In genomic region chr2:111119004-111119846, GRCh38 we compare ENCODE assay signal across 8 cellular contexts. TPM values are rescaled to one million over a fixed set of nuclear protein-coding genes. Genes with fewer than 3 reads are reported as not detected.
DNase-seq lines count a peak whose midpoint lies in the region; ATAC-seq and TF ChIP-seq lines count a peak whose summit lies in the region.

No MANE protein-coding gene starts in this region.

- 13% methylated on average over 75 of the region's 75 CpGs for WGBS in urinary bladder

- H3K27ac Mint-ChIP-seq in nephron, result peak overlapping the region in 1 of 3 experiments; percentile 66

- H3K4me3 Mint-ChIP-seq in nephron, result peak overlapping the region; percentile 83 to 90 (median 85)

- TF ChIP-seq CTCF in dorsolateral prefrontal cortex (IDR thresholded peaks at IDR 0.05 in 54 of 56, conservative IDR thresholded peaks at IDR 0.05 in 2 of 56; ENCODE audit: low read depth in 1 of 56, partially characterized antibody in 56 of 56) (no peak), nephron (IDR thresholded peaks at IDR 0.05; ENCODE audit: unreplicated experiment in 3 of 3) (no peak)

- peaks cover 54% of the 10 kb centered on the region for H3K27me3 Mint-ChIP-seq in nephron (ENCODE audit: low read depth)

- 0 out of 22 replicates have a peak overlapping the region, but pooled peaks of 1 of the 11 experiments have one; percentile 32 for H3K27ac ChIP-seq in BLaER1 treated with 17β-estradiol and CSF1 and Interleukin-3, amounts not matched to agents 10 nM and 100 nM
- H3K27ac ChIP-seq in dorsolateral prefrontal cortex (no peak overlapping the region), urinary bladder (ENCODE audit: low read depth) (no peak overlapping the region)

- peaks cover 41 to 58% (median 55%) of the 10 kb centered on the region in 10 experiments for H3K4me1 ChIP-seq in BLaER1 treated with 17β-estradiol and CSF1 and Interleukin-3, amounts not matched to agents 10 nM and 100 nM
- peaks cover 2% of the 10 kb centered on the region for H3K4me1 ChIP-seq in urinary bladder (ENCODE audit: insufficient read depth)

- peaks cover 0 to 7% (median 6%) of the 10 kb centered on the region in 11 experiments; a peak in 13 of 22 replicates for H3K36me3 ChIP-seq in BLaER1 treated with 17β-estradiol and CSF1 and Interleukin-3, amounts not matched to agents 10 nM and 100 nM
- no peaks in the 10 kb centered on the region for H3K36me3 ChIP-seq in urinary bladder (ENCODE audit: insufficient read depth)

- TF ChIP-seq POLR2A in GM18505 (IDR thresholded peaks at IDR 0.05; ENCODE audit: borderline replicate concordance, extremely low read depth, insufficient read depth, insufficient read length), result no peak

- peak overlapping the region in 10 of 11 experiments; percentile 20 to 90 (median 36); a peak in 17 of 22 replicates for H3K9ac ChIP-seq in BLaER1 treated with 17β-estradiol and CSF1 and Interleukin-3, amounts not matched to agents 10 nM and 100 nM

- H3K9me3 ChIP-seq in BLaER1 treated with 17β-estradiol and CSF1 and Interleukin-3, amounts not matched to agents 10 nM and 100 nM (replicated peaks in 1 of 11), result no peaks in the 10 kb centered on the region

- H3K4me2 ChIP-seq in BLaER1 treated with 17β-estradiol and CSF1 and Interleukin-3, amounts not matched to agents 10 nM and 100 nM, result peak overlapping the region; percentile 93 to 99 (median 98)

- peak overlapping the region; percentile 73 to 90 (median 84) for H3K4me3 ChIP-seq in BLaER1 treated with 17β-estradiol and CSF1 and Interleukin-3, amounts not matched to agents 10 nM and 100 nM
- H3K4me3 ChIP-seq in dorsolateral prefrontal cortex (peak overlapping the region in 53 of 59 donors; percentile 8 to 91 (median 78)), urinary bladder (ENCODE audit: low read depth, low read length) (peak overlapping the region; percentile 23)

- no peak for ATAC-seq in GM18505 (IDR thresholded peaks at IDR 0.05; ENCODE audit: unreplicated experiment)
- no peak for ATAC-seq in HG03457 (IDR thresholded peaks at IDR 0.05; ENCODE audit: unreplicated experiment)

- H4K20me1 ChIP-seq in BLaER1 treated with 17β-estradiol and CSF1 and Interleukin-3, amounts not matched to agents 10 nM and 100 nM, result peaks cover 7 to 70% (median 57%) of the 10 kb centered on the region in 11 experiments; a peak in 20 of 22 replicates

- H3K36me3 Mint-ChIP-seq in nephron (ENCODE audit: low read depth), result peaks cover 9% of the 10 kb centered on the region

- no peaks in the 10 kb centered on the region for H3K9me3 Mint-ChIP-seq in nephron

- H3K27me3 ChIP-seq in BLaER1 treated with 17β-estradiol and CSF1 and Interleukin-3, amounts not matched to agents 10 nM and 100 nM, result peaks cover 60 to 89% (median 71%) of the 10 kb centered on the region in 11 experiments
- H3K27me3 ChIP-seq in dorsolateral prefrontal cortex, result peaks cover 0 to 34% (median 9%) of the 10 kb centered on the region in 45 donors

- DNase-seq in T-helper 9 cell (peak; percentile 22), dorsolateral prefrontal cortex (no peak), GM03348 (ENCODE audit: low spot score) (no peak)

- intact Hi-C loops in dorsolateral prefrontal cortex (cut with DNase I), result loop anchor here (5.0 to 10.0 kb wide), 3 partner anchors 307 to 586 kb away; no protein-coding TSS in a partner anchor

- H3K4me1 Mint-ChIP-seq in nephron, result peaks cover 32% of the 10 kb centered on the region

RNA-seq across cellular contexts. Expression of gene BCL2L11, which starts 1.5 kb away (rescaled TPM):
- total RNA-seq in dorsolateral prefrontal cortex (10 to 100 TPM in 28 of 120 experiments, 1 to 10 TPM in 92; 3.2 to 20.0 (median 8.1) TPM), urinary bladder (10.2 TPM)
- 9.1 TPM for polyA plus RNA-seq in urinary bladder

Comparison
In these comparisons a context has a peak if more than half of its experiments do, and no peak if none do; other contexts are left out.
1. H3K4me3 ChIP-seq: peak in every context shown above with its lines; median percentile 84 in BLaER1 treated with 17β-estradiol and CSF1 and Interleukin-3, amounts not matched to agents 10 nM and 100 nM; 78 in dorsolateral prefrontal cortex; 23 in urinary bladder.